ENCODE assay signal across 8 cellular contexts in the genomic region with DNA sequence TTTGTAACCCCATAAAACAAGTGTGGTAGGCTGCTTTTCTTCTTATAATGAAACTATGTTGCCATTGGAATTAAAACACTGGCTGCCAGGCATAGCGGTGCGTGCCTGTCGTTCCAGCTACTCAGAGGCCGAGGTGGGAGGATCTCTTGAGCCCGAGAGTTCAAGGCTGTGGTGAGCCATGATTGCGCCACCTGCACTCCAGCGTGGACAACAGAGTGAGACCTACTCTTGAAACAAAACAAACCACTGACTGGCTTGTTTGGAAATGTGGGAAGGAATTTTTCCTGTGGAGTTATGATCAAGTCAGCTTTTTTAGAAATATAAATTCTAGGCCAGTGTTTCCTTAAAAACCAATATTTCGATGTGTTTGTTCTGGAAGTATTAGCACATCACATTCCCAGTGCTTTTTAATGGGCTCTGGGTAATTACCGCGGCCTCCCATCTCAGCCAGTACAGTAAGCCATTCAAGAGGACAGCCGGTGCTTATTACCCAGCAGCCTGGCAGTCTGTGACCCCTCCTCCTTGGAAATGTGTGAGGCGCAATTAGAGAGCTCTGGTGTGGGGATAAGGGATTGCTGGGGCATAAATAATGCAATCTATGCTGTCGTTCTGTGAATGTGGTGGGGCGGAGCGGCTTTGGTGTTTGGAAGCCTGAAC. TPM values are rescaled to one million over a fixed set of nuclear protein-coding genes. Genes with fewer than 3 reads are reported as not detected.
A peak's percentile ranks its signal among the peaks of the same experiment; 100 is the strongest.
DNase-seq lines count a peak whose midpoint lies in the region; ATAC-seq, FAIRE-seq and TF ChIP-seq lines count a peak whose summit lies in the region.

No MANE protein-coding gene starts in this region.

- no peaks in the 10 kb centered on the region for H3K9me3 ChIP-seq in mesenchymal stem cell (ENCODE audit: control insufficient read depth, low read length)

- no peak overlapping the region for H2BK15ac ChIP-seq in mesenchymal stem cell (ENCODE audit: low read depth, poor library complexity, severe bottlenecking)

- H3K36me3 ChIP-seq in mesenchymal stem cell (ENCODE audit: control insufficient read depth in 1 of 2, insufficient read depth in 2 of 2, low read depth in 1 of 2, low read length in 2 of 2): peaks cover 4 to 20% of the 10 kb centered on the region in 2 experiments

- peak overlapping the region; percentile 38 for H3K4me3 Mint-ChIP-seq in chondrocyte (ENCODE audit: unreplicated experiment)

- H3K9me3 Mint-ChIP-seq in chondrocyte (ENCODE audit: low read depth): no peaks in the 10 kb centered on the region

- H3K27me3 ChIP-seq in mesenchymal stem cell (ENCODE audit: control insufficient read depth in 1 of 2, insufficient read depth in 1 of 2, low read length in 2 of 2): no peaks in the 10 kb centered on the region

- H2BK5ac ChIP-seq in mesenchymal stem cell (ENCODE audit: low read depth, low read length, poor library complexity, severe bottlenecking): peak overlapping the region; percentile 10

- peak overlapping the region in 1 of 2 experiments; percentile 37 for H3K18ac ChIP-seq in mesenchymal stem cell (ENCODE audit: low read depth in 1 of 2, low read length in 2 of 2)

- peaks cover 28% of the 10 kb centered on the region for H3K79me1 ChIP-seq in mesenchymal stem cell (replicated peaks; ENCODE audit: low read length, poor library complexity, severe bottlenecking)

- ATAC-seq in HG03045 (IDR thresholded peaks at IDR 0.05; ENCODE audit: unreplicated experiment): no peak

- no peak overlapping the region for H4K8ac ChIP-seq in mesenchymal stem cell (ENCODE audit: low read length)

- no peak overlapping the region for H3K23ac ChIP-seq in mesenchymal stem cell (ENCODE audit: low read length in 2 of 2)

- H4K91ac ChIP-seq in mesenchymal stem cell (ENCODE audit: low read length): no peak overlapping the region

- no peak overlapping the region for H2BK12ac ChIP-seq in mesenchymal stem cell (ENCODE audit: low read length in 2 of 2)

- DNase-seq in DMS 273 (lab: John Stamatoyannopoulos, UW; ENCODE audit: unreplicated experiment) (peak; percentile 92), NCI-H2171 treated with DMSO at 0.1 percent for 48 hours (lab: John Stamatoyannopoulos, UW) (peak; percentile 91), chondrocyte (ENCODE audit: low spot score) (no peak), mesenchymal stem cell (peak; percentile 98), GM12891 (ENCODE audit: insufficient read length, low spot score) (no peak), COLO668 (lab: John Stamatoyannopoulos, UW; ENCODE audit: unreplicated experiment) (no peak)
- DNase-seq in activated effector memory CD4-positive, alpha-beta T cell treated with Interleukin-2 at 50 U/mL for 16 hours: no peak

- peak overlapping the region; percentile 66 for H2AK5ac ChIP-seq in mesenchymal stem cell (ENCODE audit: low read length, severe bottlenecking)

- H2AFZ ChIP-seq in mesenchymal stem cell (ENCODE audit: low read depth, low read length): no peak overlapping the region

- H3K4me1 Mint-ChIP-seq in chondrocyte (ENCODE audit: low read depth): peaks cover 68% of the 10 kb centered on the region

- no peak overlapping the region for H3K14ac ChIP-seq in mesenchymal stem cell (ENCODE audit: low read length in 2 of 2)

- WGBS in mesenchymal stem cell: 48% methylated on average over 13 of the region's 15 CpGs

- peak overlapping the region in 1 of 2 experiments; percentile 27 for H3K4ac ChIP-seq in mesenchymal stem cell (ENCODE audit: low read depth in 1 of 2, low read length in 2 of 2)

- H3K36me3 Mint-ChIP-seq in chondrocyte (ENCODE audit: low read depth): peaks cover 15% of the 10 kb centered on the region

- peak overlapping the region; percentile 83 for H3K27ac ChIP-seq in mesenchymal stem cell (ENCODE audit: low read length, poor library complexity, severe bottlenecking)

- H3K9ac ChIP-seq in mesenchymal stem cell (ENCODE audit: low read length): peak overlapping the region; percentile 77

- H2BK120ac ChIP-seq in mesenchymal stem cell (ENCODE audit: low read depth, low read length): no peak overlapping the region

- TF ChIP-seq POLR2A in GM12891 (IDR thresholded peaks at IDR 0.05; ENCODE audit: low read depth, low read length): no peak

- FAIRE-seq in GM12891 (lab: Jason Lieb, UNC): no peak

- no peak overlapping the region for H3K4me2 ChIP-seq in mesenchymal stem cell (ENCODE audit: low read length, poor library complexity, severe bottlenecking)

- no peak for TF ChIP-seq CTCF in chondrocyte (IDR thresholded peaks at IDR 0.05)

- peak overlapping the region; percentile 91 for H3K27ac Mint-ChIP-seq in chondrocyte (ENCODE audit: unreplicated experiment)

- H3K4me3 ChIP-seq in mesenchymal stem cell (ENCODE audit: insufficient read depth in 1 of 2, low read depth in 1 of 2, low read length in 2 of 2): peak overlapping the region in 1 of 2 experiments; percentile 50

- H3K27me3 Mint-ChIP-seq in chondrocyte (ENCODE audit: low read depth): no peaks in the 10 kb centered on the region

- H3K4me1 ChIP-seq in mesenchymal stem cell (ENCODE audit: control insufficient read depth, insufficient read depth, low read depth, low read length): peaks cover 31% of the 10 kb centered on the region

TF ChIP-seq in GM12891, 5 proteins besides CTCF, POLR2A, EP300 and RAD21:
- TF ChIP-seq POU2F2 (IDR thresholded peaks at IDR 0.05; ENCODE audit: low read depth, low read length) (no peak), POLR2AphosphoS5 (IDR thresholded peaks at IDR 0.05; ENCODE audit: low read depth, low read length) (no peak), TAF1 (IDR thresholded peaks at IDR 0.05; ENCODE audit: low read depth, low read length) (no peak), PAX5 (IDR thresholded peaks at IDR 0.05; ENCODE audit: insufficient read depth, low read length, severe bottlenecking) (no peak)

RNA-seq across cellular contexts. Expression of gene TRAK1, which starts 58.3 kb away (rescaled TPM):
- total RNA-seq in chondrocyte: 38.1 to 53.7 TPM (median 51.2 TPM) in 3 replicates
- 15.5 TPM for polyA plus RNA-seq in mesenchymal stem cell (2013, experiment 1 of 2)
- 15.9 TPM for polyA plus RNA-seq in mesenchymal stem cell (2013, experiment 2 of 2)
- polyA plus RNA-seq in GM12891 (2012; ENCODE audit: low read depth, missing spikeins): 19.6 TPM

Comparison
In these comparisons a context has a peak if more than half of its experiments do, and no peak if none do; other contexts are left out.
1. DNase-seq: peak in DMS 273 (single experiment), NCI-H2171 treated with DMSO at 0.1 percent for 48 hours (single experiment) and mesenchymal stem cell (single experiment); none in chondrocyte (single experiment), activated effector memory CD4-positive, alpha-beta T cell treated with Interleukin-2 at 50 U/mL for 16 hours (single experiment), GM12891 (single experiment) and COLO668 (single experiment).